Comparison of ENCODE assay signal across 9 cellular contexts in the genomic region with DNA sequence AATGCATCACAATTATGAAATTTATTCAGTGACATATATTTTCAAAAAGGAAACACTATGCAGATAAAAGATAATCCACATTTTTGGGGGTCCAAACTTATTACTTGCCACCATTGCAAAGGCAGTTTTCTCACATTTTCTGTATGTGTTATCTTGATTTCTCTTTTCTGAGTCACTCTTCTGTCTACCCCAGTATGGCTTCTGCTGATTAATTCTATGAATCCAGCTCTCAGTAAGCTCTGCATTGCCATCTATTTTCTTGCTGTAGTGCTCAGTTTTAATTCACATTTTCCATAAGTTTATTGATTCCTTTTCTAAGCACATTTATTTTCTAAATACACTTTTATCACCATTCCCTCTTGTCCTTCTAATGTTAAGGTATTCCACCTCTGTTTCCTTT. TPM values are rescaled to one million over a fixed set of nuclear protein-coding genes. Genes with fewer than 3 reads are reported as not detected.
"Had no signal": no experiment of that assay in that cellular context is flagged by ENCODE, and none has a peak within 500 bp of the region (broad histone marks: within the 10 kb centered on the region; RNA-seq: fewer than 3 reads in every experiment).

No MANE protein-coding gene starts in this region.

- H3K4me3 Mint-ChIP-seq: HFFc6, IgD-negative memory B cell had no signal

- H3K27ac Mint-ChIP-seq: HFFc6, IgD-negative memory B cell had no signal

- H3K4me1 Mint-ChIP-seq: IgD-negative memory B cell had no signal

- DNase-seq: GM23248, GOT3, H7, HFFc6 had no signal

- ATAC-seq: HCT116, HepG2 had no signal

- H3K9me3 Mint-ChIP-seq: HFFc6 had no signal

RNA-seq across cellular contexts. Expression of a gene that starts 1.7 kb away (rescaled TPM):
- total RNA-seq: GM23248, H4, H7, HepG2, HFFc6, HT1080 had no signal

RNA-seq across cellular contexts. Expression of a gene that starts 3.2 kb away (rescaled TPM):
- total RNA-seq: GM23248, H4, H7, HepG2, HFFc6, HT1080 had no signal

RNA-seq across cellular contexts. Expression of a gene that starts 11.9 kb away (rescaled TPM):
- total RNA-seq: GM23248, H4, H7, HepG2, HFFc6, HT1080 had no signal

RNA-seq across cellular contexts. Expression of a gene that starts 17.8 kb away (rescaled TPM):
- total RNA-seq: GM23248, H4, H7, HepG2, HFFc6, HT1080 had no signal

RNA-seq across cellular contexts. Expression of a gene that starts 22.8 kb away (rescaled TPM):
- total RNA-seq: GM23248, H4, H7, HepG2, HFFc6, HT1080 had no signal
